ENCODE assay signal across 11 cellular contexts in genomic region chr4:153426207-153426886, GRCh38. TPM values are rescaled to one million over a fixed set of nuclear protein-coding genes. Genes with fewer than 3 reads are reported as not detected.
DNase-seq lines count a peak whose midpoint lies in the region; ATAC-seq and TF ChIP-seq lines count a peak whose summit lies in the region.
"Had no signal": no experiment of that assay in that cellular context is flagged by ENCODE, and none has a peak within 500 bp of the region (broad histone marks: within the 10 kb centered on the region; RNA-seq: fewer than 3 reads in every experiment).

No MANE protein-coding gene starts in this region.

- H3K4me1 ChIP-seq in effector memory CD4-positive, alpha-beta T cell (ENCODE audit: control insufficient read depth, insufficient read depth, low read length, poor library complexity, severe bottlenecking), result peaks cover 30% of the 10 kb centered on the region
- H3K4me1 ChIP-seq in hepatocyte (ENCODE audit: insufficient read depth), result no peaks in the 10 kb centered on the region

- no peaks in the 10 kb centered on the region for H4K20me1 ChIP-seq in hepatocyte (ENCODE audit: insufficient read depth, poor library complexity, severe bottlenecking)

- WGBS in hepatocyte (ENCODE audit: low lambda C conversion rate, missing lambda C conversion rate), result 90% methylated on average over 4 of the region's 4 CpGs

- no peaks in the 10 kb centered on the region for H3K9me3 ChIP-seq in effector memory CD4-positive, alpha-beta T cell (ENCODE audit: control insufficient read depth, low read length)
- no peaks in the 10 kb centered on the region for H3K9me3 ChIP-seq in hepatocyte (ENCODE audit: low read depth)

- peak; percentile 66 for ATAC-seq in GM18502 (IDR thresholded peaks at IDR 0.05; ENCODE audit: poor library complexity, unreplicated experiment)
- ATAC-seq in GM21367 (IDR thresholded peaks at IDR 0.05; ENCODE audit: unreplicated experiment), result peak; percentile 64
- peak; percentile 44 for ATAC-seq in HG03378 (IDR thresholded peaks at IDR 0.05; ENCODE audit: unreplicated experiment)
- no peak for ATAC-seq in left lobe of liver
- ATAC-seq: Panc1 had no signal

- no peak for TF ChIP-seq CTCF in mesothelial cell of epicardium (IDR thresholded peaks at IDR 0.05; ENCODE audit: unreplicated experiment)
- TF ChIP-seq CTCF in hepatocyte (IDR thresholded peaks at IDR 0.05; ENCODE audit: poor library complexity), result no peak

- H3K4me1 Mint-ChIP-seq in mesothelial cell of epicardium, result no peaks in the 10 kb centered on the region

- no peaks in the 10 kb centered on the region for H3K9me3 Mint-ChIP-seq in mesothelial cell of epicardium

- H2AFZ ChIP-seq in hepatocyte, result no peak overlapping the region

- H3K9me2 ChIP-seq in hepatocyte (replicated peaks; ENCODE audit: insufficient read depth), result no peaks in the 10 kb centered on the region

- H3K27me3 Mint-ChIP-seq in mesothelial cell of epicardium (ENCODE audit: low read depth), result no peaks in the 10 kb centered on the region

- H3K27ac ChIP-seq in effector memory CD4-positive, alpha-beta T cell (ENCODE audit: insufficient read depth, low read length, poor library complexity, severe bottlenecking), result peak overlapping the region; percentile 47
- no peak overlapping the region for H3K27ac ChIP-seq in hepatocyte

- DNase-seq in effector memory CD4-positive, alpha-beta T cell, result no peak
- DNase-seq in NCI-H2029 (lab: John Stamatoyannopoulos, UW) (no peak), mesothelial cell of epicardium (ENCODE audit: low spot score in 2 of 2, unreplicated experiment in 2 of 2) (no peak), left lobe of liver (ENCODE audit: low spot score) (no peak), hepatocyte (ENCODE audit: low spot score) (no peak)
- DNase-seq: glutamatergic neuron had no signal

- H3K36me3 ChIP-seq in effector memory CD4-positive, alpha-beta T cell (ENCODE audit: control insufficient read depth, insufficient read depth, low read length), result no peaks in the 10 kb centered on the region
- no peaks in the 10 kb centered on the region for H3K36me3 ChIP-seq in hepatocyte (replicated peaks; ENCODE audit: insufficient read depth, low read depth)

- no peak overlapping the region for H3K4me3 Mint-ChIP-seq in mesothelial cell of epicardium

- no peaks in the 10 kb centered on the region for H3K79me2 ChIP-seq in hepatocyte

- no peak overlapping the region for H3K27ac Mint-ChIP-seq in mesothelial cell of epicardium

- H3K4me3 ChIP-seq in effector memory CD4-positive, alpha-beta T cell (ENCODE audit: insufficient read depth, low read depth, low read length, poor library complexity, severe bottlenecking), result peak overlapping the region; percentile 19
- no peak overlapping the region for H3K4me3 ChIP-seq in hepatocyte
- H3K4me3 ChIP-seq: smooth muscle cell had no signal

- no peaks in the 10 kb centered on the region for H3K36me3 Mint-ChIP-seq in mesothelial cell of epicardium

- H3K27me3 ChIP-seq in effector memory CD4-positive, alpha-beta T cell (replicated peaks; ENCODE audit: control insufficient read depth, insufficient read depth, low read length, poor library complexity, severe bottlenecking), result no peaks in the 10 kb centered on the region
- H3K27me3 ChIP-seq in hepatocyte, result no peaks in the 10 kb centered on the region

- no peak overlapping the region for H3K4me2 ChIP-seq in hepatocyte
- H3K4me2 ChIP-seq: smooth muscle cell had no signal

RNA-seq across cellular contexts. Expression of gene TMEM131L, which starts 39.8 kb away (rescaled TPM):
- total RNA-seq in mesothelial cell of epicardium (11.0 to 13.9 TPM (median 11.4 TPM) in 3 replicates), left lobe of liver (14.0 TPM), hepatocyte (8.1 and 10.5 TPM in 2 replicates)
- 5.8 and 6.3 TPM in 2 replicates for polyA plus RNA-seq in hepatocyte
